Comparison of ENCODE assay signal across 8 cellular contexts in genomic region chr3:72069543-72069942, GRCh38.
"Had no signal": no experiment of that assay in that cellular context is flagged by ENCODE, and none has a peak within 500 bp of the region (broad histone marks: within the 10 kb centered on the region; RNA-seq: fewer than 3 reads in every experiment).

No MANE protein-coding gene starts in this region.

- ATAC-seq: GM12878 had no signal

- H3K4me3 ChIP-seq: GM12878 had no signal

- FAIRE-seq: G401.6, GM12878, GM12891, GM12892, GM18507, GM19239 had no signal

- DNase-seq: GDM1, GF-D8 had no signal
